In the genomic region with DNA sequence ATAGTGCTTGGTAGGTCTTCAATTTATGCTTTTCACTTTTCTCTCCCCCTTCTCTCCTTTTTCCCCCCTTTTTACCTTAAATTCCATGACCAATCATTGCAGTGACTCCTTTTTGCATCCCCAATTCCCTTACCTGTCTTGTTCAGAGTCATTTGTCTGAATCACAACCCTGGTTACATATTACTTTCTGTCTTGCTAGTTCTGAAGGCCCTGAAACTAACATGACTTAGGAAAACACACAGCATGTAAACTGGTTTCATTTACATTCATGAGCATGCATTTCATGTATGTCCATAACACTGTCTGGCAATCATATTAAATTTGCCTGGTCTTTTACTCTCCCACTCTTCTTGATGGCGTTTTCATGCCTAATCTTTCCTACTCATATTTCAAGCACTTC, we compare ENCODE assay signal across 27 cellular contexts. TPM values are rescaled to one million over a fixed set of nuclear protein-coding genes. Genes with fewer than 3 reads are reported as not detected.
A peak's percentile ranks its signal among the peaks of the same experiment; 100 is the strongest.
DNase-seq lines count a peak whose midpoint lies in the region; ATAC-seq, FAIRE-seq and TF ChIP-seq lines count a peak whose summit lies in the region.
"Had no signal": no experiment of that assay in that cellular context is flagged by ENCODE, and none has a peak within 500 bp of the region (broad histone marks: within the 10 kb centered on the region; RNA-seq: fewer than 3 reads in every experiment).

No MANE protein-coding gene starts in this region.

- no peaks in the 10 kb centered on the region for H3K36me3 Mint-ChIP-seq in neural progenitor cell
- H3K36me3 Mint-ChIP-seq: CD4-positive, CD25-positive, alpha-beta regulatory T cell had no signal

- H3K4me1 Mint-ChIP-seq in neural progenitor cell, result no peaks in the 10 kb centered on the region
- H3K4me1 Mint-ChIP-seq: CD4-positive, CD25-positive, alpha-beta regulatory T cell had no signal

- no peak for TF ChIP-seq CTCF in neural progenitor cell (IDR thresholded peaks at IDR 0.05)

- no peak overlapping the region for H3K4me2 ChIP-seq in neural progenitor cell
- H3K4me2 ChIP-seq: PC-9 had no signal

- H3K4me3 ChIP-seq in neural progenitor cell, result no peak overlapping the region
- H3K4me3 ChIP-seq: HAP-1, PC-9 had no signal

- no peaks in the 10 kb centered on the region for H4K20me1 ChIP-seq in neural progenitor cell (ENCODE audit: low read depth)

- H3K27ac ChIP-seq in neural progenitor cell, result no peak overlapping the region
- H3K27ac ChIP-seq: PC-9, RWPE1 had no signal

- H3K36me3 ChIP-seq in neural progenitor cell, result no peaks in the 10 kb centered on the region
- H3K36me3 ChIP-seq: BE2C, HAP-1 had no signal

- H3K9me3 Mint-ChIP-seq in neural progenitor cell, result peaks cover 2% of the 10 kb centered on the region

- H3K27me3 Mint-ChIP-seq in neural progenitor cell (ENCODE audit: insufficient read depth, low read depth), result no peaks in the 10 kb centered on the region
- H3K27me3 Mint-ChIP-seq: CD4-positive, CD25-positive, alpha-beta regulatory T cell had no signal

- H3F3A ChIP-seq in neural progenitor cell (ENCODE audit: low read depth), result no peaks in the 10 kb centered on the region

- H3K9ac ChIP-seq in neural progenitor cell, result no peak overlapping the region

- DNase-seq in neural progenitor cell (ENCODE audit: low spot score) (no peak), urothelium cell line (ENCODE audit: low spot score) (no peak), hypothalamus (lab: John Stamatoyannopoulos, UW) (no peak)
- DNase-seq: BE2C; CD4-positive, CD25-positive, alpha-beta regulatory T cell; COR-L47; GDM1; MM.1S; NCI-H1092; NCI-H1436 treated with DMSO at 0.1 percent for 48 hours; NCI-H2029; NCI-H2227 treated with DMSO at 0.1 percent for 48 hours; NCI-H524 treated with DMSO at 0.1 percent for 48 hours; PC-9; SIG-M5; T-helper 1 cell; T-helper 9 cell had no signal

- no peaks in the 10 kb centered on the region for H3K27me3 ChIP-seq in neural progenitor cell
- H3K27me3 ChIP-seq: BE2C had no signal

- FAIRE-seq in urothelium cell line (lab: Jason Lieb, UNC), result no peak
- FAIRE-seq: A204.1 had no signal

- ATAC-seq in GM18502 (IDR thresholded peaks at IDR 0.05; ENCODE audit: poor library complexity, unreplicated experiment) (peak; percentile 52), GM19023 (IDR thresholded peaks at IDR 0.05; ENCODE audit: unreplicated experiment) (peak; percentile 58), GM21619 (IDR thresholded peaks at IDR 0.05; ENCODE audit: unreplicated experiment) (peak; percentile 59), HG03159 (IDR thresholded peaks at IDR 0.05; ENCODE audit: unreplicated experiment) (peak; percentile 72), HG02642 (IDR thresholded peaks at IDR 0.05; ENCODE audit: poor library complexity, unreplicated experiment) (no peak)
- ATAC-seq: SK-N-SH treated with all-trans-retinoic acid at 6 μM for 48 hours had no signal

- H3K27ac Mint-ChIP-seq in neural progenitor cell, result no peak overlapping the region

- no peaks in the 10 kb centered on the region for H3K79me2 ChIP-seq in neural progenitor cell (ENCODE audit: low read depth)

- H3K9me3 ChIP-seq in neural progenitor cell (ENCODE audit: low read depth), result no peaks in the 10 kb centered on the region
- H3K9me3 ChIP-seq: BE2C, HAP-1 had no signal

- no peak overlapping the region for H3K4me3 Mint-ChIP-seq in neural progenitor cell
- H3K4me3 Mint-ChIP-seq: CD4-positive, CD25-positive, alpha-beta regulatory T cell had no signal

- H3K4me1 ChIP-seq in neural progenitor cell, result no peaks in the 10 kb centered on the region
- H3K4me1 ChIP-seq: BE2C had no signal

- H2AFZ ChIP-seq in neural progenitor cell (replicated peaks), result no peak overlapping the region
- H2AFZ ChIP-seq: PC-9 had no signal

RNA-seq across cellular contexts. Expression of gene FOXG1, which starts 20.3 kb away (rescaled TPM):
- 0.69 and 1.5 TPM in 2 replicates for total RNA-seq in neural progenitor cell (ENCODE audit: low replicate concordance)
- total RNA-seq: CD4-positive, CD25-positive, alpha-beta regulatory T cell; LHCN-M2; PC-9 had no signal
